Comparison of ENCODE assay signal across 8 cellular contexts in genomic region chr10:70364001-70364771, GRCh38. TPM values are rescaled to one million over a fixed set of nuclear protein-coding genes. Genes with fewer than 3 reads are reported as not detected.
DNase-seq lines count a peak whose midpoint lies in the region; ATAC-seq and TF ChIP-seq lines count a peak whose summit lies in the region.

No MANE protein-coding gene starts in this region.

- H3K4me1 ChIP-seq in left lung: peaks cover 14 to 25% of the 10 kb centered on the region in 2 donors

- H3K27me3 ChIP-seq in AG04450 (ENCODE audit: control insufficient read depth, insufficient read depth, low read length): no peaks in the 10 kb centered on the region
- no peaks in the 10 kb centered on the region for H3K27me3 ChIP-seq in left lung

- CTCF ChIA-PET in AG04450 (lab: Charles Lee): interaction anchor here (0.6 to 7.0 kb wide), 40 partner anchors 9 to 451 kb away, joined by 3 to 300 read pairs (median 5); partner anchors contain the start of gene TYSND1

- H3K4me3 ChIP-seq in AG04450 (ENCODE audit: low read depth, low read length) (peak overlapping the region; percentile 35), left lung (no peak overlapping the region)

- POLR2A ChIA-PET in AG04450 (lab: Yijun Ruan, JAX): interaction anchor here (0.6 to 2.0 kb wide), 9 partner anchors 11 to 218 kb away, joined by 4 to 15 read pairs (median 8); partner anchors contain the start of genes PPA1, SAR1A and TYSND1

- no peaks in the 10 kb centered on the region for H3K9me3 ChIP-seq in AG04450 (ENCODE audit: control insufficient read depth, insufficient read depth, low read length)
- H3K9me3 ChIP-seq in left lung: no peaks in the 10 kb centered on the region

- TF ChIP-seq CTCF in AG04450 (IDR thresholded peaks at IDR 0.05; ENCODE audit: low read depth, low read length): peak; percentile 94
- TF ChIP-seq CTCF in left lung (IDR thresholded peaks at IDR 0.05): peak; percentile 87 to 93

- H3K27ac ChIP-seq in AG04450 (ENCODE audit: low read depth, low read length) (peak overlapping the region; percentile 98), cingulate gyrus (ENCODE audit: low read depth, low read length) (peak overlapping the region; percentile 92), left lung (peak overlapping the region; percentile 76 to 90)

- peak; percentile 81 for ATAC-seq in GM18907 (IDR thresholded peaks at IDR 0.05; ENCODE audit: unreplicated experiment)
- peak; percentile 91 for ATAC-seq in HG03175 (IDR thresholded peaks at IDR 0.05; ENCODE audit: unreplicated experiment)
- peak; percentile 98 for ATAC-seq in left lung

- intact Hi-C loops in left lung (cut with DNase I): no loop called here

- DNase-seq in AG04450 (ENCODE audit: low read depth, low spot score): peak; percentile 97
- DNase-seq in NCI-H526 (lab: John Stamatoyannopoulos, UW): peak; percentile 34 to 84
- peak; percentile 90 for DNase-seq in activated CD4-positive, alpha-beta T cell treated with anti-CD3 and anti-CD28 coated beads for 48 hours
- peak; percentile 93 to 97 for DNase-seq in left lung
- peak; percentile 85 to 87 for DNase-seq in stimulated activated CD4-positive, alpha-beta T cell treated with anti-CD3 and anti-CD28 coated beads, Interleukin-2, amount 100 ng/mL, for 24 hours

- no peaks in the 10 kb centered on the region for H3K36me3 ChIP-seq in left lung

RNA-seq across cellular contexts. Expression of gene LRRC20, which starts 18.2 kb away (rescaled TPM):
- polyA plus RNA-seq in AG04450 (2011; rRNA removed): 12.3 and 13.8 TPM in 2 replicates
- polyA minus RNA-seq in AG04450 (2011; rRNA and poly(A)+ RNA removed): 6.6 and 13.3 TPM in 2 replicates
- total RNA-seq in left lung: 10 to 100 TPM; 22.9 to 26.6 TPM

RNA-seq across cellular contexts. Expression of gene EIF4EBP2, which starts 39.8 kb away (rescaled TPM):
- polyA plus RNA-seq in AG04450 (2011; rRNA removed): 27.3 and 31.2 TPM in 2 replicates
- 33.4 and 44.4 TPM in 2 replicates for polyA minus RNA-seq in AG04450 (2011; rRNA and poly(A)+ RNA removed)
- 10 to 100 TPM; 74.7 to 80.5 TPM for total RNA-seq in left lung
